In genomic region chr1:31811605-31812004, GRCh38 we compare ENCODE assay signal across 10 cellular contexts. TPM values are rescaled to one million over a fixed set of nuclear protein-coding genes. Genes with fewer than 3 reads are reported as not detected.
DNase-seq lines count a peak whose midpoint lies in the region; ATAC-seq, FAIRE-seq and TF ChIP-seq lines count a peak whose summit lies in the region.
"Had no signal": no experiment of that assay in that cellular context is flagged by ENCODE, and none has a peak within 500 bp of the region (broad histone marks: within the 10 kb centered on the region; RNA-seq: fewer than 3 reads in every experiment).

No MANE protein-coding gene starts in this region.

- H3K27me3 ChIP-seq in GM23338 (ENCODE audit: insufficient read depth) (no peaks in the 10 kb centered on the region), H1 (replicated peaks in 1 of 4; ENCODE audit: control insufficient read depth in 3 of 4, extremely low read depth in 1 of 4, insufficient read depth in 3 of 4, low read length in 3 of 4) (no peaks in the 10 kb centered on the region; a peak in 1 of 7 replicates), Caco-2 (replicated peaks; ENCODE audit: control insufficient read depth, insufficient read depth, low read length) (no peaks in the 10 kb centered on the region)

- TF ChIP-seq RAD21 in H1 (IDR thresholded peaks at IDR 0.05 in 1 of 2, conservative IDR thresholded peaks at IDR 0.05 in 1 of 2; ENCODE audit: low read depth in 2 of 2, low read length in 2 of 2): no peak

- no peak overlapping the region for H2BK120ac ChIP-seq in H1 (replicated peaks; ENCODE audit: low read depth, low read length)

- H3K9me2 ChIP-seq in GM23338 (ENCODE audit: insufficient read depth): no peaks in the 10 kb centered on the region

- H2BK20ac ChIP-seq in H1 (ENCODE audit: low read length): no peak overlapping the region

- no peak overlapping the region for H3K4me3 ChIP-seq in GM23338
- no peak overlapping the region for H3K4me3 ChIP-seq in H1 (ENCODE audit: extremely low read depth in 1 of 4, insufficient read depth in 2 of 4, low read depth in 3 of 4, low read length in 4 of 4)
- no peak overlapping the region for H3K4me3 ChIP-seq in Caco-2 (ENCODE audit: low read depth, low read length)
- H3K4me3 ChIP-seq: skin epidermis had no signal

- CTCF ChIA-PET in H1 (lab: Charles Lee; ENCODE audit: partially characterized antibody) (interaction anchor here (0.7 to 2.5 kb wide), 7 partner anchors 21 to 166 kb away, joined by 3 to 10 read pairs (median 4); no protein-coding TSS in a partner anchor), Caco-2 (lab: Charles Lee) (no interaction called here)

- no peak overlapping the region for H2BK15ac ChIP-seq in H1 (ENCODE audit: low read length)

- H3K4me1 Mint-ChIP-seq in GM23338 (peaks cover 7% of the 10 kb centered on the region), Caco-2 (ENCODE audit: low read depth, unreplicated experiment) (no peaks in the 10 kb centered on the region)

- intact Hi-C loops in Caco-2 (cut with micrococcal nuclease; ENCODE audit: unreplicated experiment): no loop called here

- H3K4ac ChIP-seq in H1 (replicated peaks; ENCODE audit: insufficient read length, low read depth, low read length): no peak overlapping the region

- no peak overlapping the region for H3K14ac ChIP-seq in H1 (ENCODE audit: insufficient read length)

- TF ChIP-seq POLR2A in H1 (IDR thresholded peaks at IDR 0.05; ENCODE audit: control extremely low read depth in 1 of 2, low read depth in 2 of 2, low read length in 2 of 2): no peak

- no peak for TF ChIP-seq EP300 in H1 (IDR thresholded peaks at IDR 0.05; ENCODE audit: borderline replicate concordance in 1 of 2, low read depth in 2 of 2, low read length in 2 of 2)

- WGBS in H1 (ENCODE audit: extremely low coverage in 1 of 2, insufficient coverage in 1 of 2, insufficient read length in 1 of 2, insufficient replicate concordance in 2 of 2, low coverage in 1 of 2, low lambda C conversion rate in 2 of 2, missing lambda C conversion rate in 1 of 2), 2 experiments: 63% methylated on average over 7 of the region's 7 CpGs; no CpG with 5 or more reads in 1 of the 2 experiments

- H3K27ac Mint-ChIP-seq in GM23338 (no peak overlapping the region), Caco-2 (ENCODE audit: unreplicated experiment) (no peak overlapping the region)

- H3K23ac ChIP-seq in H1 (ENCODE audit: insufficient read length): no peak overlapping the region

- H3K9me3 ChIP-seq in H1 (ENCODE audit: insufficient read depth in 2 of 2, low read depth in 1 of 2, low read length in 1 of 2) (no peaks in the 10 kb centered on the region), Caco-2 (no peaks in the 10 kb centered on the region)

- H3K18ac ChIP-seq in H1 (ENCODE audit: extremely low read depth, low read length): no peak overlapping the region

- POLR2A ChIA-PET in H1 (lab: Charles Lee; ENCODE audit: partially characterized antibody): interaction anchor here (0.7 to 1.0 kb wide), 2 partner anchors 52 to 140 kb away, joined by 3 read pairs; no protein-coding TSS in a partner anchor
- POLR2A ChIA-PET in Caco-2 (lab: Charles Lee): no interaction called here

- no peaks in the 10 kb centered on the region; the same call in 1 of the 2 replicates for H3K23me2 ChIP-seq in H1 (ENCODE audit: low read depth, low read length)

- H3K79me2 ChIP-seq in GM23338 (replicated peaks; ENCODE audit: insufficient read depth): no peaks in the 10 kb centered on the region
- H3K79me2 ChIP-seq in H1 (ENCODE audit: control insufficient read depth in 1 of 2, insufficient read depth in 2 of 2, low read length in 2 of 2): no peaks in the 10 kb centered on the region

- no peak overlapping the region for H2BK5ac ChIP-seq in H1 (ENCODE audit: low read depth, low read length)

- no peaks in the 10 kb centered on the region for H3K79me1 ChIP-seq in H1 (ENCODE audit: low read depth, low read length)

- no peak for FAIRE-seq in H1 (lab: Jason Lieb, UNC)

- H3K4me2 ChIP-seq in GM23338: no peak overlapping the region
- no peak overlapping the region for H3K4me2 ChIP-seq in H1 (ENCODE audit: insufficient read depth in 1 of 2, low read depth in 2 of 2, low read length in 2 of 2)

- H3K27ac ChIP-seq in GM23338 (ENCODE audit: low read depth) (no peak overlapping the region), H1 (ENCODE audit: low read depth, low read length) (no peak overlapping the region; the same call in 1 of the 2 replicates)
- H3K27ac ChIP-seq: skin epidermis had no signal

- H2AFZ ChIP-seq in GM23338 (no peak overlapping the region), H1 (ENCODE audit: low read length) (no peak overlapping the region)

- H3K4me1 ChIP-seq in GM23338 (ENCODE audit: insufficient read depth) (no peaks in the 10 kb centered on the region), H1 (replicated peaks in 1 of 4; ENCODE audit: control insufficient read depth in 3 of 4, insufficient read depth in 4 of 4, low read length in 3 of 4) (peaks cover 0 to 2% (median under 1%) of the 10 kb centered on the region in 4 experiments; a peak in 1 of 7 replicates), Caco-2 (no peaks in the 10 kb centered on the region)

- TF ChIP-seq CTCF in GM23338 (conservative IDR thresholded peaks at IDR 0.05; ENCODE audit: low read depth in 2 of 2): no peak
- TF ChIP-seq CTCF in H1 (IDR thresholded peaks at IDR 0.05; ENCODE audit: control extremely low read depth in 1 of 3, insufficient read depth in 1 of 3, low read depth in 1 of 3, low read length in 3 of 3): no peak
- TF ChIP-seq CTCF in Caco-2 (IDR thresholded peaks at IDR 0.05; ENCODE audit: insufficient read depth in 1 of 2, low read depth in 1 of 2, low read length in 1 of 2, severe bottlenecking in 1 of 2, unreplicated experiment in 1 of 2): no peak

- no peak overlapping the region for H2BK12ac ChIP-seq in H1 (ENCODE audit: low read depth, low read length)

- no peak overlapping the region for H3K9ac ChIP-seq in H1 (replicated peaks in 1 of 4; ENCODE audit: extremely low read depth in 1 of 4, low read depth in 3 of 4, low read length in 3 of 4)

- peaks cover 4% of the 10 kb centered on the region; the same call in 2 of the 3 replicates for H3K9me3 Mint-ChIP-seq in GM23338
- H3K9me3 Mint-ChIP-seq in Caco-2 (ENCODE audit: unreplicated experiment): no peaks in the 10 kb centered on the region

- H4K5ac ChIP-seq in H1 (ENCODE audit: insufficient read length, low read depth, low read length): no peak overlapping the region

- no peaks in the 10 kb centered on the region for H3K36me3 Mint-ChIP-seq in GM23338 (ENCODE audit: low read depth)
- H3K36me3 Mint-ChIP-seq in Caco-2 (ENCODE audit: insufficient read depth, unreplicated experiment): no peaks in the 10 kb centered on the region

- H3F3A ChIP-seq in GM23338 (replicated peaks; ENCODE audit: low read depth): no peaks in the 10 kb centered on the region

- H4K20me1 ChIP-seq in GM23338 (replicated peaks; ENCODE audit: insufficient read depth) (no peaks in the 10 kb centered on the region), H1 (replicated peaks in 1 of 2; ENCODE audit: control insufficient read depth in 1 of 2, insufficient read depth in 2 of 2, low read length in 2 of 2) (no peaks in the 10 kb centered on the region)

- ATAC-seq in GM23338: peak; percentile 25
- no peak for ATAC-seq in GM18868 (IDR thresholded peaks at IDR 0.05; ENCODE audit: unreplicated experiment)
- no peak for ATAC-seq in GM18498 (IDR thresholded peaks at IDR 0.05; ENCODE audit: unreplicated experiment)

- H3K4me3 Mint-ChIP-seq in GM23338: no peak overlapping the region
- H3K4me3 Mint-ChIP-seq in Caco-2 (ENCODE audit: unreplicated experiment): no peak overlapping the region

- DNase-seq in GM23338 (ENCODE audit: low spot score) (peak; percentile 91), NCI-H345 treated with DMSO at 0.1 percent for 48 hours (lab: John Stamatoyannopoulos, UW; ENCODE audit: unreplicated experiment) (peak; percentile 17), H1 (ENCODE audit: low read depth in 1 of 2, low spot score in 2 of 2) (no peak), nucleus accumbens (lab: John Stamatoyannopoulos, UW) (peak in 55 of 56 donors; percentile 42 to 94 (median 83)), Caco-2 (no peak), NOMO-1 (lab: John Stamatoyannopoulos, UW; ENCODE audit: unreplicated experiment in 2 of 2) (no peak)
- DNase-seq: OCI-M1 had no signal

- no peak overlapping the region for H2AK5ac ChIP-seq in H1 (ENCODE audit: low read depth, low read length)

- H3K56ac ChIP-seq in H1 (replicated peaks; ENCODE audit: insufficient read length, low read depth, low read length): no peak overlapping the region

- H4K8ac ChIP-seq in H1 (ENCODE audit: extremely low read depth, insufficient read depth, low read length): peak overlapping the region; percentile 35; the same call in 1 of the 2 replicates

- no TSS peak for BruUV-seq in Caco-2 (replicated peaks; lab: Mats Ljungman, UMichigan)

- no peak overlapping the region for H4K91ac ChIP-seq in H1 (replicated peaks; ENCODE audit: insufficient read length, low read length)

- no peaks in the 10 kb centered on the region for H3K36me3 ChIP-seq in GM23338 (ENCODE audit: insufficient read depth)
- no peaks in the 10 kb centered on the region for H3K36me3 ChIP-seq in H1 (ENCODE audit: control insufficient read depth in 2 of 4, insufficient read depth in 4 of 4, low read length in 3 of 4)
- no peaks in the 10 kb centered on the region for H3K36me3 ChIP-seq in Caco-2 (ENCODE audit: control insufficient read depth, insufficient read depth, low read length)

- H3K27me3 Mint-ChIP-seq in GM23338 (ENCODE audit: insufficient read depth, low read depth, poor library complexity) (peaks cover 10% of the 10 kb centered on the region), Caco-2 (ENCODE audit: insufficient read depth, unreplicated experiment) (no peaks in the 10 kb centered on the region)

RNA-seq across cellular contexts. Expression of gene SPOCD1, which starts 4.2 kb away (rescaled TPM):
- 1.3 and 2.9 TPM in 2 replicates for total RNA-seq in GM23338 (2014; rRNA removed; shearing (Covaris generic))
- polyA plus RNA-seq in GM23338 (2016; fragmentation: Nextera tagmentation; extraction: Ambion mirVana) (0.68 and 0.73 TPM in 2 replicates), H1 (2011; rRNA removed) (2.9 and 4.2 TPM in 2 replicates)
- 1.8 and 2.0 TPM in 2 replicates for total RNA-seq in H1 (2021; fragmentation: NEBNext Ultra II Directional; extraction: Animal tissue kit (Norgen Biotek cat#: 25700))
- 4.7 TPM for polyA plus RNA-seq in H1 (2011; cell fraction: cytosol; rRNA removed)
- polyA plus RNA-seq in H1 (2011; cell fraction: nucleus; rRNA removed): 13.1 TPM
- polyA plus RNA-seq in H1 (2012, experiment 1 of 2): 1.9 to 2.6 TPM (median 2.1 TPM) in 4 replicates
- polyA plus RNA-seq in H1 (2012, experiment 2 of 2): 0.84 TPM
- 1.4 TPM for polyA plus RNA-seq in H1 (2013, experiment 1 of 2)
- 1.0 TPM for polyA plus RNA-seq in H1 (2013, experiment 2 of 2)
- polyA minus RNA-seq in H1 (2011; rRNA and poly(A)+ RNA removed): 2.2 and 3.0 TPM in 2 replicates
- 1.2 TPM for polyA minus RNA-seq in H1 (2011; cell fraction: cytosol; rRNA and poly(A)+ RNA removed)
- 5.6 TPM for polyA minus RNA-seq in H1 (2011; cell fraction: nucleus; rRNA and poly(A)+ RNA removed)
- 0.26 and 0.66 TPM in 2 replicates for total RNA-seq in Caco-2 (2022)

RNA-seq across cellular contexts. Expression of gene ADGRB2, which starts 47.5 kb away (rescaled TPM):
- total RNA-seq in GM23338 (2014; rRNA removed; shearing (Covaris generic)): 20.9 and 27.8 TPM in 2 replicates
- polyA plus RNA-seq in GM23338 (2016; fragmentation: Nextera tagmentation; extraction: Ambion mirVana) (7.9 and 8.0 TPM in 2 replicates), H1 (2011; rRNA removed) (15.6 and 29.0 TPM in 2 replicates)
- 25.8 and 26.2 TPM in 2 replicates for total RNA-seq in H1 (2021; fragmentation: NEBNext Ultra II Directional; extraction: Animal tissue kit (Norgen Biotek cat#: 25700))
- polyA plus RNA-seq in H1 (2011; cell fraction: cytosol; rRNA removed): 20.6 TPM
- 126 TPM for polyA plus RNA-seq in H1 (2011; cell fraction: nucleus; rRNA removed)
- 17.3 to 29.1 TPM (median 22.1 TPM) in 4 replicates for polyA plus RNA-seq in H1 (2012, experiment 1 of 2)
- 15.4 TPM for polyA plus RNA-seq in H1 (2012, experiment 2 of 2)
- polyA plus RNA-seq in H1 (2013, experiment 1 of 2): 13.4 TPM
- polyA plus RNA-seq in H1 (2013, experiment 2 of 2): 13.0 TPM
- 7.5 and 9.4 TPM in 2 replicates for polyA minus RNA-seq in H1 (2011; rRNA and poly(A)+ RNA removed)
- 14.0 TPM for polyA minus RNA-seq in H1 (2011; cell fraction: cytosol; rRNA and poly(A)+ RNA removed)
- 22.9 TPM for polyA minus RNA-seq in H1 (2011; cell fraction: nucleus; rRNA and poly(A)+ RNA removed)
- 1.4 and 2.2 TPM in 2 replicates for total RNA-seq in Caco-2 (2022)

Comparison
In these comparisons a context has a peak if more than half of its experiments do, and no peak if none do; other contexts are left out.
1. DNase-seq: peak in GM23338 (single experiment), NCI-H345 treated with DMSO at 0.1 percent for 48 hours (single experiment) and nucleus accumbens (55 of 56); none in H1 (0 of 2), Caco-2 (0 of 2) and NOMO-1 (0 of 2).